ENCODE assay signal across 10 cellular contexts in genomic region chr17:78364436-78365281, GRCh38. TPM values are rescaled to one million over a fixed set of nuclear protein-coding genes. Genes with fewer than 3 reads are reported as not detected.
DNase-seq lines count a peak whose midpoint lies in the region; ATAC-seq, FAIRE-seq and TF ChIP-seq lines count a peak whose summit lies in the region.
"Had no signal": no experiment of that assay in that cellular context is flagged by ENCODE, and none has a peak within 500 bp of the region (broad histone marks: within the 10 kb centered on the region; RNA-seq: fewer than 3 reads in every experiment).

No MANE protein-coding gene starts in this region.

- no peaks in the 10 kb centered on the region; the same call in 1 of the 2 replicates for H4K20me1 ChIP-seq in HepG2 (ENCODE audit: insufficient read depth, low read length)
- peaks cover under 1% of the 10 kb centered on the region; the same call in 1 of the 2 replicates for H4K20me1 ChIP-seq in SK-N-SH (ENCODE audit: insufficient read depth)

- TF ChIP-seq CTCF in activated CD8-positive, alpha-beta T cell treated with anti-CD3 and anti-CD28 coated beads for 36 hours (IDR thresholded peaks at IDR 0.05): no peak
- TF ChIP-seq CTCF in HepG2 (CRISPR knock-in tag; IDR thresholded peaks at IDR 0.05) (no peak), upper lobe of left lung (IDR thresholded peaks at IDR 0.05) (no peak), HFFc6 (IDR thresholded peaks at IDR 0.05) (no peak), SK-N-SH (IDR thresholded peaks at IDR 0.05) (no peak)

- FAIRE-seq in HepG2 (lab: Jason Lieb, UNC): no peak
- FAIRE-seq: frontal cortex had no signal

- no peak overlapping the region for H3K4me2 ChIP-seq in HepG2 (ENCODE audit: low read depth, low read length)
- no peak overlapping the region for H3K4me2 ChIP-seq in SK-N-SH

- in situ Hi-C loops in HepG2 (cut with HindIII; ENCODE audit: extremely low pct_ligation_motif_present, low pct_unique_long_range_greater_than_20kb): loop anchor here (5.0 kb wide), 1 partner anchor 58 kb away; no protein-coding TSS in a partner anchor

- H3K9me3 ChIP-seq in HepG2 (ENCODE audit: low read length) (no peaks in the 10 kb centered on the region), upper lobe of left lung (no peaks in the 10 kb centered on the region), SK-N-SH (no peaks in the 10 kb centered on the region)

- TF ChIP-seq RAD21 in HepG2 (CRISPR knock-in tag; IDR thresholded peaks at IDR 0.05): no peak
- TF ChIP-seq RAD21 in SK-N-SH (IDR thresholded peaks at IDR 0.05; ENCODE audit: low read length): no peak

- no peak for ATAC-seq in activated CD8-positive, alpha-beta T cell treated with anti-CD3 and anti-CD28 coated beads for 36 hours
- no peak for ATAC-seq in HepG2
- no peak for ATAC-seq in upper lobe of left lung (ENCODE audit: low FRiP score in 2 of 2)

- peak; percentile 74 for DNase-seq in activated naive CD4-positive, alpha-beta T cell treated with anti-CD3 and anti-CD28 coated beads for 36 hours
- no peak for DNase-seq in activated naive CD4-positive, alpha-beta T cell treated with anti-CD3 and anti-CD28 coated beads, Interleukin-2, amount 10 ng/mL, durations not matched to agents 7 days and 5 days
- DNase-seq in activated CD8-positive, alpha-beta T cell treated with anti-CD3 and anti-CD28 coated beads for 36 hours: peak; percentile 72
- DNase-seq in HepG2 (ENCODE audit: low spot score): no peak
- peak in 1 of 2 donors; percentile 76 for DNase-seq in upper lobe of left lung
- DNase-seq in HFFc6: no peak
- no peak for DNase-seq in SK-N-SH
- DNase-seq in LoVo (ENCODE audit: low spot score): no peak
- DNase-seq: Right ventricle myocardium superior had no signal

- WGBS in HepG2 (ENCODE audit: low lambda C conversion rate): 45% methylated on average over 26 of the region's 26 CpGs
- WGBS in upper lobe of left lung, 2 donors: 68 to 79% methylated on average over 23 to 26 of the region's 26 CpGs
- 92% methylated on average over 26 of the region's 26 CpGs for WGBS in SK-N-SH (ENCODE audit: low lambda C conversion rate)

- no TSS peak for BruUV-seq in HepG2 (replicated peaks; lab: Mats Ljungman, UMichigan)

- POLR2A ChIA-PET in activated CD8-positive, alpha-beta T cell treated with anti-CD3 and anti-CD28 coated beads for 36 hours (lab: Charles Lee): interaction anchor here (0.8 to 1.6 kb wide), 4 partner anchors 8 to 53 kb away, joined by 3 to 6 read pairs (median 4); no protein-coding TSS in a partner anchor
- POLR2A ChIA-PET in HepG2 (lab: Yijun Ruan, JAX) (interaction anchor here (1.0 to 2.6 kb wide), 4 partner anchors 8 to 57 kb away, joined by 3 to 8 read pairs (median 3); no protein-coding TSS in a partner anchor), SK-N-SH (lab: Yijun Ruan, JAX) (no interaction called here)

- peaks cover 41% of the 10 kb centered on the region for H3K4me1 ChIP-seq in HepG2 (ENCODE audit: insufficient read depth, low read length)
- peaks cover 31 to 37% (median 35%) of the 10 kb centered on the region in 4 donors for H3K4me1 ChIP-seq in upper lobe of left lung
- peaks cover 0 to 38% of the 10 kb centered on the region in 2 experiments; a peak in 1 of 4 replicates for H3K4me1 ChIP-seq in SK-N-SH (ENCODE audit: control insufficient read depth in 1 of 2, insufficient read depth in 2 of 2, low read depth in 1 of 2, low read length in 1 of 2)

- TF ChIP-seq EP300 in HepG2 (IDR thresholded peaks at IDR 0.05; ENCODE audit: low read depth in 2 of 2, low read length in 2 of 2) (no peak), HepG2 (CRISPR knock-in tag; IDR thresholded peaks at IDR 0.05; ENCODE audit: borderline replicate concordance) (no peak), upper lobe of left lung (IDR thresholded peaks at IDR 0.05) (no peak), SK-N-SH (IDR thresholded peaks at IDR 0.05; ENCODE audit: borderline replicate concordance in 1 of 2, low read depth in 1 of 2, low read length in 1 of 2) (no peak)

- no peaks in the 10 kb centered on the region for H3K9me2 ChIP-seq in SK-N-SH

- TF ChIP-seq POLR2A in HepG2 (IDR thresholded peaks at IDR 0.05; ENCODE audit: insufficient read depth in 1 of 2, low read depth in 2 of 2, low read length in 2 of 2) (no peak), upper lobe of left lung (IDR thresholded peaks at IDR 0.05) (no peak)

- H3K36me3 ChIP-seq in HepG2 (replicated peaks in 1 of 2; ENCODE audit: control insufficient read depth in 1 of 2, insufficient read depth in 2 of 2, low read length in 2 of 2) (no peaks in the 10 kb centered on the region), upper lobe of left lung (no peaks in the 10 kb centered on the region), SK-N-SH (replicated peaks in 1 of 2; ENCODE audit: control insufficient read depth in 1 of 2, insufficient read depth in 2 of 2, low read length in 1 of 2) (no peaks in the 10 kb centered on the region)

- CTCF ChIA-PET in activated naive CD4-positive, alpha-beta T cell treated with anti-CD3 and anti-CD28 coated beads for 36 hours (lab: Charles Lee): interaction anchor here (0.5 to 4.5 kb wide), 10 partner anchors 8 to 114 kb away, joined by 3 to 36 read pairs (median 4); no protein-coding TSS in a partner anchor
- CTCF ChIA-PET in activated naive CD4-positive, alpha-beta T cell treated with anti-CD3 and anti-CD28 coated beads, Interleukin-2, amount 10 ng/mL, durations not matched to agents 7 days and 5 days (lab: Charles Lee): interaction anchor here (0.7 to 6.8 kb wide), 6 partner anchors 13 to 59 kb away, joined by 3 to 84 read pairs (median 3); partner anchors contain the start of gene PGS1
- CTCF ChIA-PET in activated CD8-positive, alpha-beta T cell treated with anti-CD3 and anti-CD28 coated beads for 36 hours (lab: Charles Lee): interaction anchor here (1.1 to 6.6 kb wide), 9 partner anchors 10 to 113 kb away, joined by 3 to 99 read pairs (median 4); no protein-coding TSS in a partner anchor
- CTCF ChIA-PET in HepG2 (lab: Yijun Ruan, JAX; ENCODE audit: low intra/inter-chr PET ratio, low total read pairs) (no interaction called here), SK-N-SH (lab: Yijun Ruan, JAX) (interaction anchor here (0.7 to 15.1 kb wide), 10 partner anchors 8 to 1840 kb away, joined by 3 to 327 read pairs (median 3); no protein-coding TSS in a partner anchor)

- H3K27ac Mint-ChIP-seq in activated naive CD4-positive, alpha-beta T cell treated with anti-CD3 and anti-CD28 coated beads for 36 hours: peak overlapping the region; percentile 68
- no peak overlapping the region for H3K27ac Mint-ChIP-seq in activated naive CD4-positive, alpha-beta T cell treated with anti-CD3 and anti-CD28 coated beads, Interleukin-2, amount 10 ng/mL, durations not matched to agents 7 days and 5 days
- no peak overlapping the region for H3K27ac Mint-ChIP-seq in activated CD8-positive, alpha-beta T cell treated with anti-CD3 and anti-CD28 coated beads for 36 hours
- no peak overlapping the region for H3K27ac Mint-ChIP-seq in HFFc6

- H3K36me3 Mint-ChIP-seq in activated naive CD4-positive, alpha-beta T cell treated with anti-CD3 and anti-CD28 coated beads for 36 hours (ENCODE audit: low read depth): peaks cover under 1% of the 10 kb centered on the region
- peaks cover under 1% of the 10 kb centered on the region for H3K36me3 Mint-ChIP-seq in activated naive CD4-positive, alpha-beta T cell treated with anti-CD3 and anti-CD28 coated beads, Interleukin-2, amount 10 ng/mL, durations not matched to agents 7 days and 5 days
- peaks cover under 1% of the 10 kb centered on the region for H3K36me3 Mint-ChIP-seq in activated CD8-positive, alpha-beta T cell treated with anti-CD3 and anti-CD28 coated beads for 36 hours (ENCODE audit: low read depth)
- no peaks in the 10 kb centered on the region for H3K36me3 Mint-ChIP-seq in HFFc6 (ENCODE audit: low read depth)

- H3K9ac ChIP-seq in HepG2 (ENCODE audit: insufficient read depth, low read depth, low read length) (no peak overlapping the region), SK-N-SH (no peak overlapping the region)

- no peaks in the 10 kb centered on the region for H3F3A ChIP-seq in SK-N-SH (replicated peaks; ENCODE audit: insufficient read depth)

- H2AFZ ChIP-seq in HepG2 (ENCODE audit: low read length): no peak overlapping the region
- H2AFZ ChIP-seq in SK-N-SH (ENCODE audit: low read depth): no peak overlapping the region

- no peaks in the 10 kb centered on the region for H3K9me3 Mint-ChIP-seq in activated naive CD4-positive, alpha-beta T cell treated with anti-CD3 and anti-CD28 coated beads for 36 hours
- H3K9me3 Mint-ChIP-seq in activated naive CD4-positive, alpha-beta T cell treated with anti-CD3 and anti-CD28 coated beads, Interleukin-2, amount 10 ng/mL, durations not matched to agents 7 days and 5 days: no peaks in the 10 kb centered on the region
- H3K9me3 Mint-ChIP-seq in activated CD8-positive, alpha-beta T cell treated with anti-CD3 and anti-CD28 coated beads for 36 hours: no peaks in the 10 kb centered on the region
- H3K9me3 Mint-ChIP-seq in HFFc6: no peaks in the 10 kb centered on the region

- H3K27ac ChIP-seq in HepG2 (ENCODE audit: extremely low read length, insufficient read depth, low read length): no peak overlapping the region
- H3K27ac ChIP-seq in upper lobe of left lung: peak overlapping the region; percentile 72 to 88 (median 80)
- no peak overlapping the region for H3K27ac ChIP-seq in SK-N-SH (ENCODE audit: low read depth in 2 of 2, low read length in 1 of 2)

- no peak overlapping the region for H3K4me3 ChIP-seq in HepG2 (replicated peaks in 1 of 3; ENCODE audit: insufficient read depth in 1 of 3, low read depth in 2 of 3, low read length in 3 of 3)
- no peak overlapping the region for H3K4me3 ChIP-seq in upper lobe of left lung
- no peak overlapping the region for H3K4me3 ChIP-seq in SK-N-SH (ENCODE audit: low read depth in 2 of 2, low read length in 1 of 2)

- H3K27me3 Mint-ChIP-seq in activated naive CD4-positive, alpha-beta T cell treated with anti-CD3 and anti-CD28 coated beads for 36 hours (ENCODE audit: low read depth): peaks cover 5% of the 10 kb centered on the region
- H3K27me3 Mint-ChIP-seq in activated naive CD4-positive, alpha-beta T cell treated with anti-CD3 and anti-CD28 coated beads, Interleukin-2, amount 10 ng/mL, durations not matched to agents 7 days and 5 days: peaks cover 63% of the 10 kb centered on the region
- H3K27me3 Mint-ChIP-seq in activated CD8-positive, alpha-beta T cell treated with anti-CD3 and anti-CD28 coated beads for 36 hours: peaks cover 14% of the 10 kb centered on the region
- peaks cover 15% of the 10 kb centered on the region for H3K27me3 Mint-ChIP-seq in HFFc6 (ENCODE audit: insufficient read depth)

- H3K27me3 ChIP-seq in HepG2 (ENCODE audit: control insufficient read depth in 1 of 2, insufficient read depth in 2 of 2, low read length in 2 of 2): peaks cover 20 to 81% of the 10 kb centered on the region in 2 experiments
- no peaks in the 10 kb centered on the region for H3K27me3 ChIP-seq in upper lobe of left lung
- no peaks in the 10 kb centered on the region for H3K27me3 ChIP-seq in SK-N-SH (ENCODE audit: insufficient read depth)

- H3K79me2 ChIP-seq in HepG2 (ENCODE audit: insufficient read depth, low read length) (no peaks in the 10 kb centered on the region), SK-N-SH (ENCODE audit: insufficient read depth) (peaks cover 2% of the 10 kb centered on the region)

- peaks cover 32% of the 10 kb centered on the region for H3K4me1 Mint-ChIP-seq in activated naive CD4-positive, alpha-beta T cell treated with anti-CD3 and anti-CD28 coated beads for 36 hours (ENCODE audit: low read depth)
- H3K4me1 Mint-ChIP-seq in activated naive CD4-positive, alpha-beta T cell treated with anti-CD3 and anti-CD28 coated beads, Interleukin-2, amount 10 ng/mL, durations not matched to agents 7 days and 5 days: peaks cover 16% of the 10 kb centered on the region
- H3K4me1 Mint-ChIP-seq in activated CD8-positive, alpha-beta T cell treated with anti-CD3 and anti-CD28 coated beads for 36 hours (ENCODE audit: low read depth): peaks cover 22% of the 10 kb centered on the region
- peaks cover 14% of the 10 kb centered on the region; the same call in 1 of the 2 replicates for H3K4me1 Mint-ChIP-seq in HFFc6 (ENCODE audit: low read depth)

- H3K4me3 Mint-ChIP-seq in activated naive CD4-positive, alpha-beta T cell treated with anti-CD3 and anti-CD28 coated beads for 36 hours: no peak overlapping the region
- no peak overlapping the region for H3K4me3 Mint-ChIP-seq in activated naive CD4-positive, alpha-beta T cell treated with anti-CD3 and anti-CD28 coated beads, Interleukin-2, amount 10 ng/mL, durations not matched to agents 7 days and 5 days
- H3K4me3 Mint-ChIP-seq in activated CD8-positive, alpha-beta T cell treated with anti-CD3 and anti-CD28 coated beads for 36 hours: no peak overlapping the region
- no peak overlapping the region for H3K4me3 Mint-ChIP-seq in HFFc6

- intact Hi-C loops in activated naive CD4-positive, alpha-beta T cell treated with anti-CD3 and anti-CD28 coated beads for 36 hours (cut with micrococcal nuclease): loop anchor here (1.0 to 10.0 kb wide), 2 partner anchors 13 to 230 kb away; no protein-coding TSS in a partner anchor
- intact Hi-C loops in activated CD8-positive, alpha-beta T cell treated with anti-CD3 and anti-CD28 coated beads for 36 hours (cut with micrococcal nuclease): loop anchor here (5.0 kb wide), 1 partner anchor 58 kb away; no protein-coding TSS in a partner anchor
- intact Hi-C loops in HepG2 (cut with micrococcal nuclease; ENCODE audit: unreplicated experiment): loop anchor here (2.0 kb wide), 1 partner anchor 32 kb away; no protein-coding TSS in a partner anchor

RNA-seq across cellular contexts. Expression of gene SOCS3, which starts 4.8 kb away (rescaled TPM):
- total RNA-seq in activated naive CD4-positive, alpha-beta T cell treated with anti-CD3 and anti-CD28 coated beads for 36 hours: 100 to 1,000 TPM; 281 to 290 TPM
- 10 to 100 TPM; 48.6 to 49.1 TPM for total RNA-seq in activated CD8-positive, alpha-beta T cell treated with anti-CD3 and anti-CD28 coated beads for 36 hours
- total RNA-seq in HepG2 (2016; rRNA removed; fragmentation: Illumina TruSeq; extraction: Trizol) (0.66 and 0.77 TPM in 2 replicates), upper lobe of left lung (100 to 1,000 TPM in 3 of 6 donors, 10 to 100 TPM in 3; 67.1 to 173 (median 114) TPM)
- total RNA-seq in HepG2 (2016; cell fraction: cytosol; rRNA removed; fragmentation: Illumina TruSeq; extraction: Trizol; ENCODE audit: low read depth): 0.30 and 0.35 TPM in 2 replicates
- total RNA-seq in HepG2 (2016; cell fraction: insoluble cytoplasmic fraction; rRNA removed; fragmentation: Illumina TruSeq; extraction: Trizol): 0.59 and 0.95 TPM in 2 replicates
- total RNA-seq in HepG2 (2016; cell fraction: membrane; rRNA removed; fragmentation: Illumina TruSeq; extraction: Trizol): 0.83 and 0.93 TPM in 2 replicates
- 0.66 and 1.2 TPM in 2 replicates for total RNA-seq in HepG2 (2016; cell fraction: nucleus; rRNA removed; fragmentation: Illumina TruSeq; extraction: Trizol)
- polyA plus RNA-seq in HepG2 (2011; rRNA removed) (2.4 and 3.2 TPM in 2 replicates), SK-N-SH (2012; rRNA removed) (24.9 and 26.1 TPM in 2 replicates)
- 2.4 and 2.6 TPM in 2 replicates for polyA plus RNA-seq in HepG2 (2011; cell fraction: cytosol; rRNA removed)
- 4.1 and 5.9 TPM in 2 replicates for polyA plus RNA-seq in HepG2 (2011; cell fraction: nucleus; rRNA removed)
- polyA plus RNA-seq in HepG2 (2012): 0.94 and 3.5 TPM in 2 replicates
- 0.05 and 0.10 TPM in 2 replicates for polyA plus RNA-seq in HepG2 (2016; cell fraction: cytosol; fragmentation: Illumina TruSeq; extraction: Trizol; ENCODE audit: low read depth)
- polyA plus RNA-seq in HepG2 (2016; cell fraction: insoluble cytoplasmic fraction; fragmentation: Illumina TruSeq; extraction: Trizol; ENCODE audit: low read depth): 0.32 and 0.52 TPM in 2 replicates
- 0.27 and 0.28 TPM in 2 replicates for polyA plus RNA-seq in HepG2 (2016; cell fraction: membrane; fragmentation: Illumina TruSeq; extraction: Trizol; ENCODE audit: low read depth)
- 1.1 and 1.3 TPM in 2 replicates for polyA plus RNA-seq in HepG2 (2016; cell fraction: nucleus; fragmentation: Illumina TruSeq; extraction: Trizol; ENCODE audit: insufficient read depth, low read depth)
- 11.0 and 18.7 TPM in 2 replicates for polyA minus RNA-seq in HepG2 (2011; rRNA and poly(A)+ RNA removed; ENCODE audit: low replicate concordance)
- polyA minus RNA-seq in HepG2 (2011; cell fraction: cytosol; rRNA and poly(A)+ RNA removed): 6.9 and 7.9 TPM in 2 replicates
- 3.5 and 5.2 TPM in 2 replicates for polyA minus RNA-seq in HepG2 (2011; cell fraction: nucleus; rRNA and poly(A)+ RNA removed)
- total RNA-seq in HFFc6 (2021; fragmentation: NEBNext Ultra II Directional; extraction: Animal tissue kit (Norgen Biotek cat#: 25700)): 10 to 100 TPM; 27.4 to 37.2 (median 33.2) TPM
- 16.5 and 23.9 TPM in 2 replicates for polyA plus RNA-seq in SK-N-SH (2012; cell fraction: cytosol; rRNA removed)
- polyA plus RNA-seq in SK-N-SH (2012; cell fraction: nucleus; rRNA removed): 51.0 and 55.2 TPM in 2 replicates

RNA-seq across cellular contexts. Expression of gene PGS1, which starts 13.8 kb away (rescaled TPM):
- 10 to 100 TPM; 69.0 to 73.1 TPM for total RNA-seq in activated naive CD4-positive, alpha-beta T cell treated with anti-CD3 and anti-CD28 coated beads for 36 hours
- total RNA-seq in activated CD8-positive, alpha-beta T cell treated with anti-CD3 and anti-CD28 coated beads for 36 hours: 10 to 100 TPM; 42.1 to 43.3 TPM
- total RNA-seq in HepG2 (2016; rRNA removed; fragmentation: Illumina TruSeq; extraction: Trizol): 18.8 and 25.9 TPM in 2 replicates
- total RNA-seq in HepG2 (2016; cell fraction: cytosol; rRNA removed; fragmentation: Illumina TruSeq; extraction: Trizol; ENCODE audit: low read depth): 10.8 and 10.9 TPM in 2 replicates
- 14.8 and 27.5 TPM in 2 replicates for total RNA-seq in HepG2 (2016; cell fraction: insoluble cytoplasmic fraction; rRNA removed; fragmentation: Illumina TruSeq; extraction: Trizol)
- 11.3 and 11.9 TPM in 2 replicates for total RNA-seq in HepG2 (2016; cell fraction: membrane; rRNA removed; fragmentation: Illumina TruSeq; extraction: Trizol)
- 27.4 and 30.7 TPM in 2 replicates for total RNA-seq in HepG2 (2016; cell fraction: nucleus; rRNA removed; fragmentation: Illumina TruSeq; extraction: Trizol)
- polyA plus RNA-seq in HepG2 (2011; rRNA removed): 31.5 and 42.3 TPM in 2 replicates
- polyA plus RNA-seq in HepG2 (2011; cell fraction: cytosol; rRNA removed): 30.6 and 33.0 TPM in 2 replicates
- 151 and 153 TPM in 2 replicates for polyA plus RNA-seq in HepG2 (2011; cell fraction: nucleus; rRNA removed)
- 18.3 and 27.7 TPM in 2 replicates for polyA plus RNA-seq in HepG2 (2012)
- 2.9 and 3.9 TPM in 2 replicates for polyA plus RNA-seq in HepG2 (2016; cell fraction: cytosol; fragmentation: Illumina TruSeq; extraction: Trizol; ENCODE audit: low read depth)
- polyA plus RNA-seq in HepG2 (2016; cell fraction: insoluble cytoplasmic fraction; fragmentation: Illumina TruSeq; extraction: Trizol; ENCODE audit: low read depth): 12.8 and 16.5 TPM in 2 replicates
- 6.1 and 6.7 TPM in 2 replicates for polyA plus RNA-seq in HepG2 (2016; cell fraction: membrane; fragmentation: Illumina TruSeq; extraction: Trizol; ENCODE audit: low read depth)
- polyA plus RNA-seq in HepG2 (2016; cell fraction: nucleus; fragmentation: Illumina TruSeq; extraction: Trizol; ENCODE audit: insufficient read depth, low read depth): 50.4 and 56.8 TPM in 2 replicates
- polyA minus RNA-seq in HepG2 (2011; rRNA and poly(A)+ RNA removed; ENCODE audit: low replicate concordance): 49.2 and 54.3 TPM in 2 replicates
- 13.6 and 15.2 TPM in 2 replicates for polyA minus RNA-seq in HepG2 (2011; cell fraction: cytosol; rRNA and poly(A)+ RNA removed)
- 58.3 and 63.7 TPM in 2 replicates for polyA minus RNA-seq in HepG2 (2011; cell fraction: nucleus; rRNA and poly(A)+ RNA removed)
- total RNA-seq in upper lobe of left lung: 100 to 1,000 TPM in 2 of 6 donors, 10 to 100 TPM in 4; 79.2 to 348 (median 92.3) TPM
- total RNA-seq in HFFc6 (2021; fragmentation: NEBNext Ultra II Directional; extraction: Animal tissue kit (Norgen Biotek cat#: 25700)): 10 to 100 TPM; 20.2 to 26.1 (median 24.5) TPM
- 88.4 and 106 TPM in 2 replicates for polyA plus RNA-seq in SK-N-SH (2012; rRNA removed)
- polyA plus RNA-seq in SK-N-SH (2012; cell fraction: cytosol; rRNA removed): 35.9 and 56.9 TPM in 2 replicates
- 264 and 311 TPM in 2 replicates for polyA plus RNA-seq in SK-N-SH (2012; cell fraction: nucleus; rRNA removed)

Comparison
In these comparisons a context has a peak if more than half of its experiments do, and no peak if none do; other contexts are left out.
1. DNase-seq: peak in activated naive CD4-positive, alpha-beta T cell treated with anti-CD3 and anti-CD28 coated beads for 36 hours (single experiment) and activated CD8-positive, alpha-beta T cell treated with anti-CD3 and anti-CD28 coated beads for 36 hours (single experiment); none in activated naive CD4-positive, alpha-beta T cell treated with anti-CD3 and anti-CD28 coated beads, Interleukin-2, amount 10 ng/mL, durations not matched to agents 7 days and 5 days (single experiment), HepG2 (single experiment), HFFc6 (single experiment), SK-N-SH (single experiment) and LoVo (single experiment).
2. H3K27ac ChIP-seq: peak in upper lobe of left lung (4 of 4); none in HepG2 (single experiment) and SK-N-SH (0 of 2).
3. RNA of gene SOCS3, which starts 4.8 kb away (total RNA-seq): 281 to 290 TPM in activated naive CD4-positive, alpha-beta T cell treated with anti-CD3 and anti-CD28 coated beads for 36 hours, 67.1 to 173 TPM in upper lobe of left lung, 48.6 to 49.1 TPM in activated CD8-positive, alpha-beta T cell treated with anti-CD3 and anti-CD28 coated beads for 36 hours and 27.4 to 37.2 TPM in HFFc6; 0.30 to 1.2 TPM in HepG2; every median in the first group is over 10 times any median in the second.